Comparison of ENCODE assay signal across 20 cellular contexts in genomic region chr2:156619021-156619539, GRCh38.
DNase-seq lines count a peak whose midpoint lies in the region; ATAC-seq, FAIRE-seq and TF ChIP-seq lines count a peak whose summit lies in the region.
"Had no signal": no experiment of that assay in that cellular context is flagged by ENCODE, and none has a peak within 500 bp of the region (broad histone marks: within the 10 kb centered on the region; RNA-seq: fewer than 3 reads in every experiment).

No MANE protein-coding gene starts in this region.

- no peak overlapping the region for H2BK15ac ChIP-seq in H1 (ENCODE audit: low read length)

- no peak overlapping the region for H2BK120ac ChIP-seq in H1 (replicated peaks; ENCODE audit: low read depth, low read length)

- H2AFZ ChIP-seq in GM23338, result peak overlapping the region; percentile 45; the same call in 1 of the 2 replicates
- H2AFZ ChIP-seq in H1 (ENCODE audit: low read length), result no peak overlapping the region

- CTCF ChIA-PET in H1 (lab: Charles Lee; ENCODE audit: partially characterized antibody), result interaction anchor here (0.7 kb wide), 1 partner anchor 275 kb away, joined by 3 read pairs; no protein-coding TSS in a partner anchor

- H3K27ac Mint-ChIP-seq in GM23338, result no peak overlapping the region
- no peak overlapping the region for H3K27ac Mint-ChIP-seq in natural killer cell treated with Interleukin-12 subunit alpha and Interleukin-12 subunit beta and Interleukin-15 and Interleukin-18, amount 100 ng/mL, for 72 hours

- peaks cover 5 to 6% of the 10 kb centered on the region in 2 experiments; a peak in 3 of 4 replicates for H3K9me3 ChIP-seq in H1 (ENCODE audit: insufficient read depth in 2 of 2, low read depth in 1 of 2, low read length in 1 of 2)
- H3K9me3 ChIP-seq: BE2C, SK-N-SH had no signal

- no peak overlapping the region for H3K56ac ChIP-seq in H1 (replicated peaks; ENCODE audit: insufficient read length, low read depth, low read length)

- H4K91ac ChIP-seq in H1 (replicated peaks; ENCODE audit: insufficient read length, low read length), result no peak overlapping the region

- H3K18ac ChIP-seq in H1 (ENCODE audit: extremely low read depth, low read length), result no peak overlapping the region

- H3K4me1 ChIP-seq in GM23338 (ENCODE audit: insufficient read depth), result peaks cover 11% of the 10 kb centered on the region
- no peaks in the 10 kb centered on the region; a peak in 1 of 7 replicates for H3K4me1 ChIP-seq in H1 (replicated peaks in 1 of 4; ENCODE audit: control insufficient read depth in 3 of 4, insufficient read depth in 4 of 4, low read length in 3 of 4)
- H3K4me1 ChIP-seq: BE2C had no signal

- H3K36me3 ChIP-seq in GM23338 (ENCODE audit: insufficient read depth), result no peaks in the 10 kb centered on the region; the same call in 1 of the 2 replicates
- H3K36me3 ChIP-seq in H1 (ENCODE audit: control insufficient read depth in 2 of 4, insufficient read depth in 4 of 4, low read length in 3 of 4), result peaks cover 0 to 4% (median 0%) of the 10 kb centered on the region in 4 experiments; a peak in 1 of 8 replicates
- H3K36me3 ChIP-seq: BE2C had no signal

- H3F3A ChIP-seq in GM23338 (replicated peaks; ENCODE audit: low read depth), result no peaks in the 10 kb centered on the region

- TF ChIP-seq CTCF in GM23338 (conservative IDR thresholded peaks at IDR 0.05; ENCODE audit: low read depth in 2 of 2) (no peak), H1 (IDR thresholded peaks at IDR 0.05; ENCODE audit: control extremely low read depth in 1 of 3, insufficient read depth in 1 of 3, low read depth in 1 of 3, low read length in 3 of 3) (no peak)

- no peak overlapping the region for H3K14ac ChIP-seq in H1 (ENCODE audit: insufficient read length)

- H3K27ac ChIP-seq in GM23338 (ENCODE audit: low read depth) (no peak overlapping the region), H1 (ENCODE audit: low read depth, low read length) (no peak overlapping the region)

- H3K9me2 ChIP-seq in GM23338 (ENCODE audit: insufficient read depth), result no peaks in the 10 kb centered on the region
- H3K9me2 ChIP-seq: SK-N-SH had no signal

- no peak for TF ChIP-seq POLR2A in H1 (IDR thresholded peaks at IDR 0.05; ENCODE audit: control extremely low read depth in 1 of 2, low read depth in 2 of 2, low read length in 2 of 2)

- TF ChIP-seq RAD21 in H1 (IDR thresholded peaks at IDR 0.05 in 1 of 2, conservative IDR thresholded peaks at IDR 0.05 in 1 of 2; ENCODE audit: low read depth in 2 of 2, low read length in 2 of 2), result no peak

- H3K9me3 Mint-ChIP-seq in GM23338, result peaks cover 15% of the 10 kb centered on the region
- no peaks in the 10 kb centered on the region for H3K9me3 Mint-ChIP-seq in natural killer cell treated with Interleukin-12 subunit alpha and Interleukin-12 subunit beta and Interleukin-15 and Interleukin-18, amount 100 ng/mL, for 72 hours

- H2BK20ac ChIP-seq in H1 (ENCODE audit: low read length), result no peak overlapping the region

- no peak overlapping the region for H3K23ac ChIP-seq in H1 (ENCODE audit: insufficient read length)

- peaks cover 18% of the 10 kb centered on the region for H3K4me1 Mint-ChIP-seq in GM23338
- no peaks in the 10 kb centered on the region for H3K4me1 Mint-ChIP-seq in natural killer cell treated with Interleukin-12 subunit alpha and Interleukin-12 subunit beta and Interleukin-15 and Interleukin-18, amount 100 ng/mL, for 72 hours (ENCODE audit: low read depth in 2 of 2)

- H3K27me3 ChIP-seq in GM23338 (ENCODE audit: insufficient read depth) (no peaks in the 10 kb centered on the region), H1 (replicated peaks in 1 of 4; ENCODE audit: control insufficient read depth in 3 of 4, extremely low read depth in 1 of 4, insufficient read depth in 3 of 4, low read length in 3 of 4) (no peaks in the 10 kb centered on the region)
- H3K27me3 ChIP-seq: BE2C had no signal

- H3K4me3 Mint-ChIP-seq in GM23338, result no peak overlapping the region
- no peak overlapping the region for H3K4me3 Mint-ChIP-seq in natural killer cell treated with Interleukin-12 subunit alpha and Interleukin-12 subunit beta and Interleukin-15 and Interleukin-18, amount 100 ng/mL, for 72 hours

- H3K79me2 ChIP-seq in GM23338 (replicated peaks; ENCODE audit: insufficient read depth), result no peaks in the 10 kb centered on the region
- no peaks in the 10 kb centered on the region for H3K79me2 ChIP-seq in H1 (ENCODE audit: control insufficient read depth in 1 of 2, insufficient read depth in 2 of 2, low read length in 2 of 2)

- H3K4ac ChIP-seq in H1 (replicated peaks; ENCODE audit: insufficient read length, low read depth, low read length), result no peak overlapping the region

- no peak overlapping the region for H4K8ac ChIP-seq in H1 (ENCODE audit: extremely low read depth, insufficient read depth, low read length)

- DNase-seq in DMS53 (lab: John Stamatoyannopoulos, UW) (peak; percentile 61), GM23338 (ENCODE audit: low spot score) (no peak), NCI-H524 (lab: John Stamatoyannopoulos, UW) (peak; percentile 23 to 86), H1 (ENCODE audit: low read depth in 1 of 2, low spot score in 2 of 2) (no peak), dedifferentiated amniotic fluid mesenchymal stem cell (ENCODE audit: extremely low spot score) (no peak)
- no peak for DNase-seq in natural killer cell treated with Interleukin-12 subunit alpha and Interleukin-12 subunit beta and Interleukin-15 and Interleukin-18, amount 100 ng/mL, for 72 hours (ENCODE audit: low spot score)
- DNase-seq: BE2C, DND-41, HCEC 1CT, Kasumi-1, NCI-H1694 treated with DMSO at 0.1 percent for 48 hours, NCI-H2081 treated with DMSO at 0.1 percent for 48 hours, NCI-H2227 treated with DMSO at 0.1 percent for 48 hours, NCI-H526 treated with DMSO at 0.1 percent for 48 hours, SIG-M5, SK-N-SH had no signal

- H3K23me2 ChIP-seq in H1 (ENCODE audit: low read depth, low read length), result no peaks in the 10 kb centered on the region

- no peak for FAIRE-seq in H1 (lab: Jason Lieb, UNC)
- FAIRE-seq: D721Med, GM12891 had no signal

- no peak overlapping the region for H3K4me2 ChIP-seq in GM23338
- H3K4me2 ChIP-seq in H1 (ENCODE audit: insufficient read depth in 1 of 2, low read depth in 2 of 2, low read length in 2 of 2), result no peak overlapping the region
- H3K4me2 ChIP-seq: SK-N-SH had no signal

- POLR2A ChIA-PET in H1 (lab: Charles Lee; ENCODE audit: partially characterized antibody), result interaction anchor here (1.0 kb wide), 1 partner anchor 12 kb away, joined by 3 read pairs; no protein-coding TSS in a partner anchor

- H3K4me3 ChIP-seq in GM23338 (no peak overlapping the region), H1 (ENCODE audit: extremely low read depth in 1 of 4, insufficient read depth in 2 of 4, low read depth in 3 of 4, low read length in 4 of 4) (no peak overlapping the region)

- no peak overlapping the region for H2AK5ac ChIP-seq in H1 (ENCODE audit: low read depth, low read length)

- H3K36me3 Mint-ChIP-seq in GM23338 (ENCODE audit: low read depth), result peaks cover 31% of the 10 kb centered on the region
- no peaks in the 10 kb centered on the region for H3K36me3 Mint-ChIP-seq in natural killer cell treated with Interleukin-12 subunit alpha and Interleukin-12 subunit beta and Interleukin-15 and Interleukin-18, amount 100 ng/mL, for 72 hours

- ATAC-seq in GM23338 (no peak), GM21825 (IDR thresholded peaks at IDR 0.05; ENCODE audit: unreplicated experiment) (no peak)
- ATAC-seq in natural killer cell treated with Interleukin-12 subunit alpha and Interleukin-12 subunit beta and Interleukin-15 and Interleukin-18, amount 100 ng/mL, for 72 hours, result no peak
- ATAC-seq: Panc1 had no signal

- no peak for TF ChIP-seq EP300 in H1 (IDR thresholded peaks at IDR 0.05; ENCODE audit: borderline replicate concordance in 1 of 2, low read depth in 2 of 2, low read length in 2 of 2)

- no peak overlapping the region for H3K9ac ChIP-seq in H1 (replicated peaks in 1 of 4; ENCODE audit: extremely low read depth in 1 of 4, low read depth in 3 of 4, low read length in 3 of 4)
- H3K9ac ChIP-seq: SK-N-SH had no signal

- H3K79me1 ChIP-seq in H1 (ENCODE audit: low read depth, low read length), result no peaks in the 10 kb centered on the region

- no peak overlapping the region for H4K5ac ChIP-seq in H1 (ENCODE audit: insufficient read length, low read depth, low read length)

- WGBS in H1 (ENCODE audit: extremely low coverage in 1 of 2, insufficient coverage in 1 of 2, insufficient read length in 1 of 2, insufficient replicate concordance in 2 of 2, low coverage in 1 of 2, low lambda C conversion rate in 2 of 2, missing lambda C conversion rate in 1 of 2), 2 experiments, result 100% methylated on average over 2 of the region's 2 CpGs; no CpG with 5 or more reads in 1 of the 2 experiments

- H2BK5ac ChIP-seq in H1 (ENCODE audit: low read depth, low read length), result no peak overlapping the region

- no peaks in the 10 kb centered on the region for H4K20me1 ChIP-seq in GM23338 (replicated peaks; ENCODE audit: insufficient read depth)
- H4K20me1 ChIP-seq in H1 (replicated peaks in 1 of 2; ENCODE audit: control insufficient read depth in 1 of 2, insufficient read depth in 2 of 2, low read length in 2 of 2), result no peaks in the 10 kb centered on the region

- no peaks in the 10 kb centered on the region for H3K27me3 Mint-ChIP-seq in GM23338 (ENCODE audit: insufficient read depth, low read depth, poor library complexity)
- peaks cover 5 to 34% of the 10 kb centered on the region in 2 donors for H3K27me3 Mint-ChIP-seq in natural killer cell treated with Interleukin-12 subunit alpha and Interleukin-12 subunit beta and Interleukin-15 and Interleukin-18, amount 100 ng/mL, for 72 hours

- no peak overlapping the region for H2BK12ac ChIP-seq in H1 (ENCODE audit: low read depth, low read length)

TF ChIP-seq in GM23338, 12 proteins besides CTCF, POLR2A, EP300 and RAD21 (continues in another document):
- TF ChIP-seq POLR2AphosphoS5 (IDR thresholded peaks at IDR 0.05; ENCODE audit: low read depth), result no peak
- TF ChIP-seq EZH2 (IDR thresholded peaks at IDR 0.05; ENCODE audit: low read depth, unreplicated experiment), result no peak
- no peak for TF ChIP-seq CREB1 (CRISPR knock-in tag; IDR thresholded peaks at IDR 0.05; ENCODE audit: low read depth)
- no peak for TF ChIP-seq JUNB (IDR thresholded peaks at IDR 0.05; ENCODE audit: unreplicated experiment)
- no peak for TF ChIP-seq NANOG (IDR thresholded peaks at IDR 0.05; ENCODE audit: borderline replicate concordance)
- no peak for TF ChIP-seq EZH2phosphoT487 (IDR thresholded peaks at IDR 0.05; ENCODE audit: unreplicated experiment)

TF ChIP-seq in H1, 55 proteins besides CTCF, POLR2A, EP300 and RAD21 (continues in another document):
- TF ChIP-seq SRF (IDR thresholded peaks at IDR 0.05; ENCODE audit: low read depth, low read length), result no peak
- 0 out of 2 replicates have a peak, but pooled peaks have one; percentile 41 for TF ChIP-seq MAFK (IDR thresholded peaks at IDR 0.05; ENCODE audit: low read depth, low read length)
- TF ChIP-seq SP1 (IDR thresholded peaks at IDR 0.05; ENCODE audit: low read depth, low read length), result no peak

Comparison
In these comparisons a context has a peak if more than half of its experiments do, and no peak if none do; other contexts are left out.
1. DNase-seq: peak in DMS53 (single experiment) and NCI-H524 (2 of 2); none in GM23338 (single experiment), H1 (0 of 2), dedifferentiated amniotic fluid mesenchymal stem cell (single experiment) and natural killer cell treated with Interleukin-12 subunit alpha and Interleukin-12 subunit beta and Interleukin-15 and Interleukin-18, amount 100 ng/mL, for 72 hours (single experiment).